ENCODE assay signal across 16 cellular contexts in the genomic region with DNA sequence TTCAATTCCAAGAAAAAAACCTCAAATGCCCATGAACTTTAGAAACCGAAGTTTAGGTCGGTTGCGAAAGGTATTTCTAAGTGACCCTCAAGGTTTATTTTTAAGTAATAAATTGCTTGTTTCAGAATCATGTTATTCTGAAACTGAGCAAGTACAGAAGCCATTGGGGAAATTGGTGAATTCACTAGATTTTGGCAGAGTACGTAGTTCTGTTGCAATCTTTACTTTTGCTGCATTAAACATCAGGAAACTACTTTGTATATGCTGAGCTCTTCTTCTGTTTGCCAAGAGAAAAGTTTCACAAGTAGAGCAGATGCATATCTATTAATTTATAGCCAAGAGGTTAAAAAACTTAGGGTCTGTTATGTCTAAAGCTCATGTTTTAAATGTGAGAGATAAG.
A peak's percentile ranks its signal among the peaks of the same experiment; 100 is the strongest.
DNase-seq lines count a peak whose midpoint lies in the region; ATAC-seq and TF ChIP-seq lines count a peak whose summit lies in the region.
"Had no signal": no experiment of that assay in that cellular context is flagged by ENCODE, and none has a peak within 500 bp of the region (broad histone marks: within the 10 kb centered on the region; RNA-seq: fewer than 3 reads in every experiment).

No MANE protein-coding gene starts in this region.

- no peaks in the 10 kb centered on the region for H3K79me2 ChIP-seq in ACC112 (ENCODE audit: control insufficient read depth, insufficient read depth, low read length, unreplicated experiment)

- peaks cover 4% of the 10 kb centered on the region for H3K4me1 ChIP-seq in ACC112 (ENCODE audit: control insufficient read depth, insufficient read depth, low read length, unreplicated experiment)
- H3K4me1 ChIP-seq: SJCRH30 had no signal

- peak; percentile 62 for DNase-seq in MV-4-11 (lab: John Stamatoyannopoulos, UW)
- DNase-seq in fibroblast of mammary gland (ENCODE audit: low read depth) = peak; percentile 52
- DNase-seq in neural crest cell (ENCODE audit: low read depth, low spot score) = no peak
- no peak for DNase-seq in NCI-H524 (lab: John Stamatoyannopoulos, UW)
- no peak for DNase-seq in SKM-1 (lab: John Stamatoyannopoulos, UW; ENCODE audit: unreplicated experiment)
- DNase-seq: AML-193, DMS 273 treated with DMSO at 0.1 percent for 48 hours, NCI-H1105 treated with DMSO at 0.1 percent for 48 hours, NCI-H187 treated with DMSO at 0.1 percent for 48 hours, NCI-H446, NCI-H774, RPMI8226, SJCRH30 had no signal

- peaks cover 4% of the 10 kb centered on the region for H3K27me3 Mint-ChIP-seq in neural crest cell (ENCODE audit: low read depth)

- no peaks in the 10 kb centered on the region for H3K36me3 ChIP-seq in ACC112 (ENCODE audit: insufficient read depth, low read length)
- H3K36me3 ChIP-seq: SJCRH30 had no signal

- ATAC-seq in GM19395 (IDR thresholded peaks at IDR 0.05; ENCODE audit: unreplicated experiment) = no peak

- H3K9me3 Mint-ChIP-seq in neural crest cell = peaks cover 9% of the 10 kb centered on the region

- peak overlapping the region; percentile 12 for H3K4me3 Mint-ChIP-seq in neural crest cell
- H3K4me3 Mint-ChIP-seq: CD14-positive monocyte had no signal

- H3K27ac ChIP-seq in ACC112 (ENCODE audit: low read depth, low read length) = no peak overlapping the region
- H3K27ac ChIP-seq: SJCRH30 had no signal

- H2AFZ ChIP-seq in ACC112 (ENCODE audit: low read length, unreplicated experiment) = peak overlapping the region; percentile 68

- peaks cover 12% of the 10 kb centered on the region for H3K4me1 Mint-ChIP-seq in neural crest cell
- H3K4me1 Mint-ChIP-seq: CD14-positive monocyte had no signal

- TF ChIP-seq CTCF in fibroblast of mammary gland (conservative IDR thresholded peaks at IDR 0.05; ENCODE audit: control insufficient read depth, insufficient read depth, low read depth, low read length) (no peak), neural crest cell (conservative IDR thresholded peaks at IDR 0.05) (no peak)

- peak overlapping the region; percentile 3; the same call in 1 of the 2 replicates for H3K4me3 ChIP-seq in ACC112 (ENCODE audit: low read depth, low read length)
- H3K4me3 ChIP-seq in fibroblast of mammary gland (ENCODE audit: control insufficient read depth, low read depth, low read length) = no peak overlapping the region
- H3K4me3 ChIP-seq: SJCRH30 had no signal

- H3K36me3 Mint-ChIP-seq in neural crest cell (ENCODE audit: low read depth) = peaks cover 2% of the 10 kb centered on the region
- H3K36me3 Mint-ChIP-seq: CD14-positive monocyte had no signal

- no peaks in the 10 kb centered on the region for H3K27me3 ChIP-seq in ACC112 (ENCODE audit: insufficient read depth, low read length)
- H3K27me3 ChIP-seq: SJCRH30 had no signal

- no peak overlapping the region for H3K27ac Mint-ChIP-seq in neural crest cell (ENCODE audit: unreplicated experiment)
- H3K27ac Mint-ChIP-seq: CD14-positive monocyte had no signal

Comparison
In these comparisons a context has a peak if more than half of its experiments do, and no peak if none do; other contexts are left out.
1. DNase-seq: peak in MV-4-11 (single experiment) and fibroblast of mammary gland (single experiment); none in neural crest cell (single experiment), NCI-H524 (0 of 2) and SKM-1 (single experiment).